ENCODE assay signal across 8 cellular contexts in the genomic region with DNA sequence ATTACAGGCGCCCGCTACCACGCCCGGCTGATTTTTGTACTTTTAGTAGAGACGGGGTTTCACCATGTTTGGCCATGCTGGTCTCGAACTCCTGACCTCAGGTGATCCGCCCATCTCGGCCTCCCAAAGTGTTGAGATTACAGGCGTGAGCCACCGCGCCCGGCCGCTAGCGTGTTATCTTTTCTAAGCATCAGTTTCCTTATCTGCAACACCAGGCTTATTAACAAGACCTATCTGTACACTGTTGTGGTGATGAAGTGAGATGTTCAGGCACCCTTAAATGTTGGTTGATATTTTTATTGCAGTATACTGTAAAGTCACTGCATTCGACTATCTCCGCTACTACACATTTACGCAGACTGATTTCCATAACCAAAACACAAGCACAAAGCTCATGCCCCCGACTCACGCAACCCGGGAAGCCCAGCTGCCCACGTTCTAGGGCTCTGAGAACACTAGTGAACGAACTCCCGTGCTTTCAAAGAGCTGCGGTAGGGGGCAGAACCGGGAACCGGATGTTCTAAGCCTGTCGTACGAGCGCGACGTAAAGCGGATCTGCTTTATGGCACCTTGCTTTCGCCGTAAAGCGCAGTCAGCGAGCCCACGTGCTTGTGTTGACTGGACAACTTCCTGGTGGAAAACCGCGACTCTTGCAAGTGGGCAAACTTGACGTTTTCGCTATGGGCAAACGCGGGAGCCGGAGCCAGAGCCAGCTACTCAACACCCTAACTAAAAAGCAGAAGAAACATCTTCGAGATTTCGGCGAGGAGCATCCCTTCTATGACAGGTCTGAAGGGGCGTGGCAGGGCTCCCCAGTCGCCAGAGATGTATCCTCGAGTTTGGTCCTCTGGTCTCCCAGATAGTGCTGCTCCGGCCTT. TPM values are rescaled to one million over a fixed set of nuclear protein-coding genes. Genes with fewer than 3 reads are reported as not detected.
DNase-seq lines count a peak whose midpoint lies in the region; ATAC-seq and TF ChIP-seq lines count a peak whose summit lies in the region.

A gene with protein sequence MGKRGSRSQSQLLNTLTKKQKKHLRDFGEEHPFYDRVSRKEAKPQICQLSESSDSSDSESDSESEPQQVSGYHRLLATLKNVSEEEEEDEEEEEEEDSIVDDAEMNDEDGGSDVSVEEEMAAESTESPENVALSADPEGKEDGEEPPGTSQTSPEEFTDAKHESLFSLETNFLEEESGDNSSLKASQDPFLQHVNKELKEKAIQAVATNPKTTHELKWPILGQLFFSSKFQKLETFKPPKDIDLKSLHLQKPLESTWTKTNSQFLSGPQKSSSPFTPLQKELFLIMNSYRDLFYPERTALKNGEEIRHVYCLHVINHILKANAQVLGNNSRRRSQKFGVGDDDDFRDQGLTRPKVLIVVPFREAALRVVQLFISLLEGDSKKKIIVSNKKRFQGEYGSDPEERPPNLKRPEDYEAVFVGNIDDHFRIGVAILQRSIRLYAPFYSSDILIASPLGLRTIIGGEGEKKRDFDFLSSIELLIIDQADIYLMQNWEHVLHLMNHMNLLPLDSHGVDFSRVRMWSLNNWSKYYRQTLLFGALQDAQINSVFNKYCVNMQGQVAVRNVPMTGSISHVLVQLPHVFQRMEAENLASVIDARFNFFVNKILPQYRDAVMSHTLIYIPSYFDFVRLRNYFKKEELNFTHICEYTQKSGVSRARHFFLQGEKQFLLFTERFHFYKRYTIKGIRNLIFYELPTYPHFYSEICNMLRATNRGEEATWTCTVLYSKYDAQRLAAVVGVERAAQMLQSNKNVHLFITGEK (plus strand): TSS at position 589 of the 878 bp plus-strand sequence. CDS start 92 bp downstream, at position 681.

- H3K27me3 Mint-ChIP-seq in WTC11 (ENCODE audit: low read depth), result peaks cover 4% of the 10 kb centered on the region; the same call in 1 of the 2 replicates

- peak; percentile 95 for ATAC-seq in HG03196 (IDR thresholded peaks at IDR 0.05; ENCODE audit: unreplicated experiment)
- ATAC-seq in WTC11, result peak; percentile 86

- in situ Hi-C loops in GM18951 (cut with MboI; ENCODE audit: low sequenced_read_pairs, unreplicated experiment), result no loop called here

- H3K36me3 Mint-ChIP-seq in WTC11, result peaks cover 16% of the 10 kb centered on the region

- POLR2A ChIA-PET in WTC11 (lab: Charles Lee), result interaction anchor here (0.6 to 1.0 kb wide), 2 partner anchors 22 to 130 kb away, joined by 3 read pairs; partner anchors contain the start of gene IRF6

- CTCF ChIA-PET in WTC11 (lab: Charles Lee), result interaction anchor here (0.5 to 2.2 kb wide), 14 partner anchors 8 to 484 kb away, joined by 3 to 10 read pairs (median 4); partner anchors contain the start of genes C1orf74 and IRF6

- H3K27ac ChIP-seq in caudate nucleus (ENCODE audit: low read depth, low read length), result peak within 1 kb of the TSS; percentile 88

- peak; percentile 73 for TF ChIP-seq POLR2A in GM18951 (IDR thresholded peaks at IDR 0.05; ENCODE audit: extremely low read depth, insufficient read depth, insufficient read length)

- DNase-seq in AG09319 (ENCODE audit: extremely low read depth, low read depth) (peak; percentile 91), NCI-H226 (peak; percentile 86), WTC11 (ENCODE audit: low spot score) (peak; percentile 92), caudate nucleus (lab: John Stamatoyannopoulos, UW) (peak; percentile 20 to 97 (median 85)), iris pigment epithelial cell (ENCODE audit: low read depth) (peak; percentile 97)
- peak; percentile 83 to 90 for DNase-seq in stimulated activated CD4-positive, alpha-beta T cell treated with anti-CD3 and anti-CD28 coated beads, Interleukin-12 subunit alpha, Interleukin-12 subunit beta, amount 100 ng/mL, for 24 hours (ENCODE audit: low read depth in 2 of 2)

- H3K4me3 Mint-ChIP-seq in WTC11, result peak within 1 kb of the TSS; percentile 93

- TF ChIP-seq CTCF in AG09319 (IDR thresholded peaks at IDR 0.05; ENCODE audit: low read depth, low read length) (peak; percentile 81), WTC11 (IDR thresholded peaks at IDR 0.05) (peak; percentile 38; the same call in 1 of the 2 replicates)

- H3K4me1 Mint-ChIP-seq in WTC11, result peaks cover 10% of the 10 kb centered on the region

- no peaks in the 10 kb centered on the region for H3K9me3 Mint-ChIP-seq in WTC11

- peak within 1 kb of the TSS; percentile 91 for H3K27ac Mint-ChIP-seq in WTC11

TF ChIP-seq in WTC11, 78 proteins besides CTCF, POLR2A, EP300 and RAD21 (continues in another document):
- peak; percentile 89 for TF ChIP-seq ZNF232 (CRISPR knock-in tag; IDR thresholded peaks at IDR 0.05)
- no peak for TF ChIP-seq NR1H2 (CRISPR knock-in tag; IDR thresholded peaks at IDR 0.05)
- no peak for TF ChIP-seq ZNF416 (CRISPR knock-in tag; IDR thresholded peaks at IDR 0.05)
- no peak for TF ChIP-seq JUN (CRISPR knock-in tag; IDR thresholded peaks at IDR 0.05)
- TF ChIP-seq, protein P1, sequence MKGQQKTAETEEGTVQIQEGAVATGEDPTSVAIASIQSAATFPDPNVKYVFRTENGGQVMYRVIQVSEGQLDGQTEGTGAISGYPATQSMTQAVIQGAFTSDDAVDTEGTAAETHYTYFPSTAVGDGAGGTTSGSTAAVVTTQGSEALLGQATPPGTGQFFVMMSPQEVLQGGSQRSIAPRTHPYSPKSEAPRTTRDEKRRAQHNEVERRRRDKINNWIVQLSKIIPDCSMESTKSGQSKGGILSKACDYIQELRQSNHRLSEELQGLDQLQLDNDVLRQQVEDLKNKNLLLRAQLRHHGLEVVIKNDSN (CRISPR knock-in tag; IDR thresholded peaks at IDR 0.05), result peak; percentile 93
- TF ChIP-seq, protein P2, sequence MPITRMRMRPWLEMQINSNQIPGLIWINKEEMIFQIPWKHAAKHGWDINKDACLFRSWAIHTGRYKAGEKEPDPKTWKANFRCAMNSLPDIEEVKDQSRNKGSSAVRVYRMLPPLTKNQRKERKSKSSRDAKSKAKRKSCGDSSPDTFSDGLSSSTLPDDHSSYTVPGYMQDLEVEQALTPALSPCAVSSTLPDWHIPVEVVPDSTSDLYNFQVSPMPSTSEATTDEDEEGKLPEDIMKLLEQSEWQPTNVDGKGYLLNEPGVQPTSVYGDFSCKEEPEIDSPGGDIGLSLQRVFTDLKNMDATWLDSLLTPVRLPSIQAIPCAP (CRISPR knock-in tag; IDR thresholded peaks at IDR 0.05), result no peak
- TF ChIP-seq, protein P3, sequence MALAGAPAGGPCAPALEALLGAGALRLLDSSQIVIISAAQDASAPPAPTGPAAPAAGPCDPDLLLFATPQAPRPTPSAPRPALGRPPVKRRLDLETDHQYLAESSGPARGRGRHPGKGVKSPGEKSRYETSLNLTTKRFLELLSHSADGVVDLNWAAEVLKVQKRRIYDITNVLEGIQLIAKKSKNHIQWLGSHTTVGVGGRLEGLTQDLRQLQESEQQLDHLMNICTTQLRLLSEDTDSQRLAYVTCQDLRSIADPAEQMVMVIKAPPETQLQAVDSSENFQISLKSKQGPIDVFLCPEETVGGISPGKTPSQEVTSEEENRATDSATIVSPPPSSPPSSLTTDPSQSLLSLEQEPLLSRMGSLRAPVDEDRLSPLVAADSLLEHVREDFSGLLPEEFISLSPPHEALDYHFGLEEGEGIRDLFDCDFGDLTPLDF (CRISPR knock-in tag; IDR thresholded peaks at IDR 0.05), result no peak
- TF ChIP-seq MLX (CRISPR knock-in tag; IDR thresholded peaks at IDR 0.05), result no peak
- no peak for TF ChIP-seq MXD4 (CRISPR knock-in tag; IDR thresholded peaks at IDR 0.05; ENCODE audit: borderline replicate concordance)
- TF ChIP-seq GRHL2 (CRISPR knock-in tag; IDR thresholded peaks at IDR 0.05; ENCODE audit: insufficient replicate concordance, severe bottlenecking), result no peak
- peak; percentile 76 for TF ChIP-seq GABPB1 (CRISPR knock-in tag; IDR thresholded peaks at IDR 0.05)
- TF ChIP-seq, protein P4, sequence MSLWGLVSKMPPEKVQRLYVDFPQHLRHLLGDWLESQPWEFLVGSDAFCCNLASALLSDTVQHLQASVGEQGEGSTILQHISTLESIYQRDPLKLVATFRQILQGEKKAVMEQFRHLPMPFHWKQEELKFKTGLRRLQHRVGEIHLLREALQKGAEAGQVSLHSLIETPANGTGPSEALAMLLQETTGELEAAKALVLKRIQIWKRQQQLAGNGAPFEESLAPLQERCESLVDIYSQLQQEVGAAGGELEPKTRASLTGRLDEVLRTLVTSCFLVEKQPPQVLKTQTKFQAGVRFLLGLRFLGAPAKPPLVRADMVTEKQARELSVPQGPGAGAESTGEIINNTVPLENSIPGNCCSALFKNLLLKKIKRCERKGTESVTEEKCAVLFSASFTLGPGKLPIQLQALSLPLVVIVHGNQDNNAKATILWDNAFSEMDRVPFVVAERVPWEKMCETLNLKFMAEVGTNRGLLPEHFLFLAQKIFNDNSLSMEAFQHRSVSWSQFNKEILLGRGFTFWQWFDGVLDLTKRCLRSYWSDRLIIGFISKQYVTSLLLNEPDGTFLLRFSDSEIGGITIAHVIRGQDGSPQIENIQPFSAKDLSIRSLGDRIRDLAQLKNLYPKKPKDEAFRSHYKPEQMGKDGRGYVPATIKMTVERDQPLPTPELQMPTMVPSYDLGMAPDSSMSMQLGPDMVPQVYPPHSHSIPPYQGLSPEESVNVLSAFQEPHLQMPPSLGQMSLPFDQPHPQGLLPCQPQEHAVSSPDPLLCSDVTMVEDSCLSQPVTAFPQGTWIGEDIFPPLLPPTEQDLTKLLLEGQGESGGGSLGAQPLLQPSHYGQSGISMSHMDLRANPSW (CRISPR knock-in tag; conservative IDR thresholded peaks at IDR 0.05; ENCODE audit: low read depth), result no peak
- no peak for TF ChIP-seq CREM (CRISPR knock-in tag; IDR thresholded peaks at IDR 0.05)
- no peak for TF ChIP-seq SOX15 (CRISPR knock-in tag; IDR thresholded peaks at IDR 0.05)
- TF ChIP-seq CREB1 (CRISPR knock-in tag; IDR thresholded peaks at IDR 0.05), result no peak
- TF ChIP-seq CBFB (CRISPR knock-in tag; IDR thresholded peaks at IDR 0.05; ENCODE audit: low read depth), result no peak
- peak; percentile 100 for TF ChIP-seq FOXK1 (CRISPR knock-in tag; IDR thresholded peaks at IDR 0.05)
- TF ChIP-seq ZNF423 (CRISPR knock-in tag; IDR thresholded peaks at IDR 0.05), result no peak

RNA-seq across cellular contexts. Expression of the gene that starts here (rescaled TPM):
- total RNA-seq in WTC11 (2021), result 4.8 to 5.5 TPM (median 5.3 TPM) in 3 replicates

Comparison
In these comparisons a context has a peak if more than half of its experiments do, and no peak if none do; other contexts are left out.
1. Peak in every context shown above with its lines: DNase-seq, ATAC-seq and H3K27ac ChIP-seq.